Comparison of ENCODE assay signal across 1 cellular context in the genomic region with DNA sequence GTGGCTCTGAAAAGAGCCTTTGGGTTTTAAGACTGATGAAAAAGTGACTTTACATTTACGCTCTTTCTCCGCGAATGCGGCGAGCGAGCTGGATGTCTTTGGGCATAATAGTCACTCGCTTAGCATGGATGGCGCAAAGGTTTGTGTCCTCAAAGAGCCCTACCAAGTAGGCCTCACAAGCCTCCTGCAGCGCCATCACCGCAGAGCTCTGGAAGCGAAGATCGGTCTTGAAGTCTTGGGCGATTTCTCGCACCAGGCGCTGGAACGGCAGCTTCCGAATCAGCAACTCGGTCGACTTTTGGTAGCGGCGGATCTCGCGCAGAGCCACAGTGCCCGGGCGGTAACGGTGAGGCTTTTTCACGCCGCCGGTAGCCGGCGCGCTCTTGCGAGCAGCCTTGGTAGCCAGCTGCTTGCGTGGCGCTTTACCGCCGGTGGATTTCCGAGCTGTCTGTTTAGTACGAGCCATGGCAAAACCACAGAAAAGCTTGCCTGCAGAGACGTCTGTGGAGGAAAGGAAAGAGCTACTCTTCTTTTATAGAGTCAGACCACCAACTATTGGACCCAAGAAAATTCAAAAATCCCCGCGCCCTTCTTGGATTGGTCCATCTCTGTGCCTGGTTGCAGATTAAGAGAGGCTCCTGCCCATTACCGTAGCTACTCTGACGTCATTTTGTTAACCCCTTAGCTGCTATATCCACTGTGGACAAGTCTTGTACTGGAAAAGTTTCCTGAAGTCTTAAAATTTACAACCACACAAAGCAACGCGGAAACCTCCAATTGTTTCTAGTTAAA.
A peak's percentile ranks its signal among the peaks of the same experiment; 100 is the strongest.
TF ChIP-seq lines count a peak whose summit lies in the region.

No MANE protein-coding gene starts in this region.

TF ChIP-seq in HEK293, 187 proteins besides CTCF, POLR2A, EP300 and RAD21 (continued from another document and continues in another):
- TF ChIP-seq REST (tag by site-specific recombination; IDR thresholded peaks at IDR 0.05) (peak; percentile 30; the same call in 1 of the 2 replicates), ZNF501 (tag by site-specific recombination; IDR thresholded peaks at IDR 0.05) (peak; percentile 97; the same call in 1 of the 2 replicates), PRDM6 (tag by site-specific recombination; IDR thresholded peaks at IDR 0.05) (no peak), ZFP3 (tag by site-specific recombination; IDR thresholded peaks at IDR 0.05; ENCODE audit: low read depth) (no peak), FEZF1 (tag by site-specific recombination; IDR thresholded peaks at IDR 0.05) (no peak), KLF16 (tag by site-specific recombination; IDR thresholded peaks at IDR 0.05) (no peak), SP3 (tag by site-specific recombination; IDR thresholded peaks at IDR 0.05) (peak; percentile 62), ZNF600 (tag by site-specific recombination; IDR thresholded peaks at IDR 0.05) (peak; percentile 89), ZNF184 (tag by site-specific recombination; IDR thresholded peaks at IDR 0.05) (no peak; the same call in 1 of the 2 replicates), YY1 (tag by site-specific recombination; IDR thresholded peaks at IDR 0.05) (0 out of 2 replicates have a peak, but pooled peaks have one; percentile 47), ZNF664 (tag by site-specific recombination; IDR thresholded peaks at IDR 0.05) (peak; percentile 90), GLI2 (tag by site-specific recombination; IDR thresholded peaks at IDR 0.05; ENCODE audit: borderline replicate concordance, low read depth) (no peak), ZBTB48 (tag by site-specific recombination; IDR thresholded peaks at IDR 0.05) (no peak), ZNF311 (tag by site-specific recombination; IDR thresholded peaks at IDR 0.05; ENCODE audit: borderline replicate concordance) (no peak), ZNF488 (tag by site-specific recombination; IDR thresholded peaks at IDR 0.05) (no peak), MYNN (tag by site-specific recombination; IDR thresholded peaks at IDR 0.05; ENCODE audit: borderline replicate concordance) (no peak), ZNF670 (tag by site-specific recombination; IDR thresholded peaks at IDR 0.05; ENCODE audit: low read depth) (no peak), ZXDB (tag by site-specific recombination; IDR thresholded peaks at IDR 0.05) (peak; percentile 59), ZNF433 (tag by site-specific recombination; IDR thresholded peaks at IDR 0.05; ENCODE audit: low read depth) (no peak), ZSCAN16 (tag by site-specific recombination; IDR thresholded peaks at IDR 0.05) (peak; percentile 51; the same call in 1 of the 2 replicates), MZF1 (tag by site-specific recombination; IDR thresholded peaks at IDR 0.05; ENCODE audit: borderline replicate concordance) (no peak; the same call in 1 of the 2 replicates), ZNF707 (tag by site-specific recombination; IDR thresholded peaks at IDR 0.05) (no peak), ZNF114 (tag by site-specific recombination; IDR thresholded peaks at IDR 0.05) (no peak), ZNF610 (tag by site-specific recombination; IDR thresholded peaks at IDR 0.05; ENCODE audit: borderline replicate concordance) (no peak), ZNF140 (tag by site-specific recombination; IDR thresholded peaks at IDR 0.05) (no peak), ZBTB11 (tag by site-specific recombination; conservative IDR thresholded peaks at IDR 0.05; ENCODE audit: low read depth) (no peak), ZNF132 (tag by site-specific recombination; IDR thresholded peaks at IDR 0.05; ENCODE audit: borderline replicate concordance) (no peak)
- TF ChIP-seq, protein P1, sequence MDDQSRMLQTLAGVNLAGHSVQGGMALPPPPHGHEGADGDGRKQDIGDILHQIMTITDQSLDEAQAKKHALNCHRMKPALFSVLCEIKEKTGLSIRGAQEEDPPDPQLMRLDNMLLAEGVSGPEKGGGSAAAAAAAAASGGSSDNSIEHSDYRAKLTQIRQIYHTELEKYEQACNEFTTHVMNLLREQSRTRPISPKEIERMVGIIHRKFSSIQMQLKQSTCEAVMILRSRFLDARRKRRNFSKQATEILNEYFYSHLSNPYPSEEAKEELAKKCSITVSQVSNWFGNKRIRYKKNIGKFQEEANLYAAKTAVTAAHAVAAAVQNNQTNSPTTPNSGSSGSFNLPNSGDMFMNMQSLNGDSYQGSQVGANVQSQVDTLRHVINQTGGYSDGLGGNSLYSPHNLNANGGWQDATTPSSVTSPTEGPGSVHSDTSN (CRISPR knock-in tag; IDR thresholded peaks at IDR 0.05) = 0 out of 2 replicates have a peak, but pooled peaks have one; percentile 55
- TF ChIP-seq, protein P2, sequence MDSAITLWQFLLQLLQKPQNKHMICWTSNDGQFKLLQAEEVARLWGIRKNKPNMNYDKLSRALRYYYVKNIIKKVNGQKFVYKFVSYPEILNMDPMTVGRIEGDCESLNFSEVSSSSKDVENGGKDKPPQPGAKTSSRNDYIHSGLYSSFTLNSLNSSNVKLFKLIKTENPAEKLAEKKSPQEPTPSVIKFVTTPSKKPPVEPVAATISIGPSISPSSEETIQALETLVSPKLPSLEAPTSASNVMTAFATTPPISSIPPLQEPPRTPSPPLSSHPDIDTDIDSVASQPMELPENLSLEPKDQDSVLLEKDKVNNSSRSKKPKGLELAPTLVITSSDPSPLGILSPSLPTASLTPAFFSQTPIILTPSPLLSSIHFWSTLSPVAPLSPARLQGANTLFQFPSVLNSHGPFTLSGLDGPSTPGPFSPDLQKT (IDR thresholded peaks at IDR 0.05; ENCODE audit: borderline replicate concordance, low read depth, low read length) = 0 out of 2 replicates have a peak, but pooled peaks have one; percentile 29
- TF ChIP-seq, protein P3, sequence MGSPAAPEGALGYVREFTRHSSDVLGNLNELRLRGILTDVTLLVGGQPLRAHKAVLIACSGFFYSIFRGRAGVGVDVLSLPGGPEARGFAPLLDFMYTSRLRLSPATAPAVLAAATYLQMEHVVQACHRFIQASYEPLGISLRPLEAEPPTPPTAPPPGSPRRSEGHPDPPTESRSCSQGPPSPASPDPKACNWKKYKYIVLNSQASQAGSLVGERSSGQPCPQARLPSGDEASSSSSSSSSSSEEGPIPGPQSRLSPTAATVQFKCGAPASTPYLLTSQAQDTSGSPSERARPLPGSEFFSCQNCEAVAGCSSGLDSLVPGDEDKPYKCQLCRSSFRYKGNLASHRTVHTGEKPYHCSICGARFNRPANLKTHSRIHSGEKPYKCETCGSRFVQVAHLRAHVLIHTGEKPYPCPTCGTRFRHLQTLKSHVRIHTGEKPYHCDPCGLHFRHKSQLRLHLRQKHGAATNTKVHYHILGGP (tag by site-specific recombination; IDR thresholded peaks at IDR 0.05) = no peak
- TF ChIP-seq, protein P4, sequence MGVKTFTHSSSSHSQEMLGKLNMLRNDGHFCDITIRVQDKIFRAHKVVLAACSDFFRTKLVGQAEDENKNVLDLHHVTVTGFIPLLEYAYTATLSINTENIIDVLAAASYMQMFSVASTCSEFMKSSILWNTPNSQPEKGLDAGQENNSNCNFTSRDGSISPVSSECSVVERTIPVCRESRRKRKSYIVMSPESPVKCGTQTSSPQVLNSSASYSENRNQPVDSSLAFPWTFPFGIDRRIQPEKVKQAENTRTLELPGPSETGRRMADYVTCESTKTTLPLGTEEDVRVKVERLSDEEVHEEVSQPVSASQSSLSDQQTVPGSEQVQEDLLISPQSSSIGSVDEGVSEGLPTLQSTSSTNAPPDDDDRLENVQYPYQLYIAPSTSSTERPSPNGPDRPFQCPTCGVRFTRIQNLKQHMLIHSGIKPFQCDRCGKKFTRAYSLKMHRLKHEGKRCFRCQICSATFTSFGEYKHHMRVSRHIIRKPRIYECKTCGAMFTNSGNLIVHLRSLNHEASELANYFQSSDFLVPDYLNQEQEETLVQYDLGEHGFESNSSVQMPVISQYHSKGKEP (tag by site-specific recombination; IDR thresholded peaks at IDR 0.05) = peak; percentile 63; the same call in 1 of the 2 replicates
- TF ChIP-seq, protein P5, sequence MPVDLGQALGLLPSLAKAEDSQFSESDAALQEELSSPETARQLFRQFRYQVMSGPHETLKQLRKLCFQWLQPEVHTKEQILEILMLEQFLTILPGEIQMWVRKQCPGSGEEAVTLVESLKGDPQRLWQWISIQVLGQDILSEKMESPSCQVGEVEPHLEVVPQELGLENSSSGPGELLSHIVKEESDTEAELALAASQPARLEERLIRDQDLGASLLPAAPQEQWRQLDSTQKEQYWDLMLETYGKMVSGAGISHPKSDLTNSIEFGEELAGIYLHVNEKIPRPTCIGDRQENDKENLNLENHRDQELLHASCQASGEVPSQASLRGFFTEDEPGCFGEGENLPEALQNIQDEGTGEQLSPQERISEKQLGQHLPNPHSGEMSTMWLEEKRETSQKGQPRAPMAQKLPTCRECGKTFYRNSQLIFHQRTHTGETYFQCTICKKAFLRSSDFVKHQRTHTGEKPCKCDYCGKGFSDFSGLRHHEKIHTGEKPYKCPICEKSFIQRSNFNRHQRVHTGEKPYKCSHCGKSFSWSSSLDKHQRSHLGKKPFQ (tag by site-specific recombination; IDR thresholded peaks at IDR 0.05) = 0 out of 2 replicates have a peak, but pooled peaks have one; percentile 14
- TF ChIP-seq, protein P6, sequence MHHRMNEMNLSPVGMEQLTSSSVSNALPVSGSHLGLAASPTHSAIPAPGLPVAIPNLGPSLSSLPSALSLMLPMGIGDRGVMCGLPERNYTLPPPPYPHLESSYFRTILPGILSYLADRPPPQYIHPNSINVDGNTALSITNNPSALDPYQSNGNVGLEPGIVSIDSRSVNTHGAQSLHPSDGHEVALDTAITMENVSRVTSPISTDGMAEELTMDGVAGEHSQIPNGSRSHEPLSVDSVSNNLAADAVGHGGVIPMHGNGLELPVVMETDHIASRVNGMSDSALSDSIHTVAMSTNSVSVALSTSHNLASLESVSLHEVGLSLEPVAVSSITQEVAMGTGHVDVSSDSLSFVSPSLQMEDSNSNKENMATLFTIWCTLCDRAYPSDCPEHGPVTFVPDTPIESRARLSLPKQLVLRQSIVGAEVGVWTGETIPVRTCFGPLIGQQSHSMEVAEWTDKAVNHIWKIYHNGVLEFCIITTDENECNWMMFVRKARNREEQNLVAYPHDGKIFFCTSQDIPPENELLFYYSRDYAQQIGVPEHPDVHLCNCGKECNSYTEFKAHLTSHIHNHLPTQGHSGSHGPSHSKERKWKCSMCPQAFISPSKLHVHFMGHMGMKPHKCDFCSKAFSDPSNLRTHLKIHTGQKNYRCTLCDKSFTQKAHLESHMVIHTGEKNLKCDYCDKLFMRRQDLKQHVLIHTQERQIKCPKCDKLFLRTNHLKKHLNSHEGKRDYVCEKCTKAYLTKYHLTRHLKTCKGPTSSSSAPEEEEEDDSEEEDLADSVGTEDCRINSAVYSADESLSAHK (tag by site-specific recombination; IDR thresholded peaks at IDR 0.05) = no peak
